ENCODE assay signal across 14 cellular contexts in the genomic region with DNA sequence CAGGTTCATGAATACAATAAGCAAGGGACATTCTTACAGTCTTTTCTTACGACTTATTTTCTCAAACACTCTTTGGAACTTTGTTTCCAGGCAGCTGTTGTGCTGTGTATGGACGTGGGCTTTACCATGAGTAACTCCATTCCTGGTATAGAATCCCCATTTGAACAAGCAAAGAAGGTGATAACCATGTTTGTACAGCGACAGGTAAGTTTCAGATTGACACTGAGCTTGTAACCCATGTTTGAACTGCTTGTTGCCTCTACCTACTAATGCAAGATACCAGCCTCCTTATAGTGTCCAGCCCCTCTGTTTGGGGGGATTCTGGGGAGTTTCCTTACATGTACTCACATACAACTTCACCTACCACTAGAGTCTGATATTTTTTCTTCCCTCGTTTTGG. TPM values are rescaled to one million over a fixed set of nuclear protein-coding genes. Genes with fewer than 3 reads are reported as not detected.
DNase-seq lines count a peak whose midpoint lies in the region; ATAC-seq and TF ChIP-seq lines count a peak whose summit lies in the region.
"Had no signal": no experiment of that assay in that cellular context is flagged by ENCODE, and none has a peak within 500 bp of the region (broad histone marks: within the 10 kb centered on the region; RNA-seq: fewer than 3 reads in every experiment).

No MANE protein-coding gene starts in this region.

- H3K4me1 Mint-ChIP-seq in activated CD8-positive, alpha-beta memory T cell treated with anti-CD3 and anti-CD28 coated beads, Interleukin-2, amount 10 ng/mL, durations not matched to agents 7 days and 5 days = peaks cover 80% of the 10 kb centered on the region
- peaks cover 96% of the 10 kb centered on the region for H3K4me1 Mint-ChIP-seq in brain

- CTCF ChIA-PET in activated CD8-positive, alpha-beta memory T cell treated with anti-CD3 and anti-CD28 coated beads, Interleukin-2, amount 10 ng/mL, durations not matched to agents 7 days and 5 days (lab: Charles Lee) = interaction anchor here (1.2 to 3.0 kb wide), 5 partner anchors 11 to 386 kb away, joined by 3 to 21 read pairs (median 3); a partner anchor contains a TSS

- H3K79me2 ChIP-seq in OCI-LY1 (ENCODE audit: insufficient read depth, low read length) (peaks cover 56% of the 10 kb centered on the region), smooth muscle cell (ENCODE audit: low read depth) (peaks cover 75% of the 10 kb centered on the region)

- H3K36me3 ChIP-seq in OCI-LY1 (ENCODE audit: insufficient read depth, low read length) (peaks cover 74% of the 10 kb centered on the region), smooth muscle cell (ENCODE audit: low read depth) (peaks cover 7% of the 10 kb centered on the region)

- no peaks in the 10 kb centered on the region for H4K20me1 ChIP-seq in OCI-LY1 (ENCODE audit: insufficient read depth, low read length)
- H4K20me1 ChIP-seq in smooth muscle cell (ENCODE audit: low read depth) = peaks cover 9% of the 10 kb centered on the region

- ATAC-seq in activated CD8-positive, alpha-beta memory T cell treated with anti-CD3 and anti-CD28 coated beads, Interleukin-2, amount 10 ng/mL, durations not matched to agents 7 days and 5 days = no peak
- no peak for ATAC-seq in GM21360 (IDR thresholded peaks at IDR 0.05; ENCODE audit: unreplicated experiment)

- H3K27ac ChIP-seq in OCI-LY1 (ENCODE audit: low read depth, low read length, poor library complexity, severe bottlenecking) = no peak overlapping the region
- H3K27ac ChIP-seq in smooth muscle cell (ENCODE audit: low read depth) = peak overlapping the region; percentile 11
- H3K27ac ChIP-seq: SJSA1 had no signal

- no peaks in the 10 kb centered on the region for H3K9me2 ChIP-seq in OCI-LY1 (ENCODE audit: low read depth, low read length)

- no peak overlapping the region for H3K4me3 ChIP-seq in OCI-LY1 (ENCODE audit: low read depth, low read length, poor library complexity, severe bottlenecking)
- no peak overlapping the region for H3K4me3 ChIP-seq in smooth muscle cell
- H3K4me3 ChIP-seq: SJSA1 had no signal

- H3K9me3 Mint-ChIP-seq in activated CD8-positive, alpha-beta memory T cell treated with anti-CD3 and anti-CD28 coated beads, Interleukin-2, amount 10 ng/mL, durations not matched to agents 7 days and 5 days (ENCODE audit: low read depth) = no peaks in the 10 kb centered on the region
- peaks cover 0 to 9% (median 0%) of the 10 kb centered on the region in 5 experiments for H3K9me3 Mint-ChIP-seq in brain

- no peak for DNase-seq in activated CD8-positive, alpha-beta memory T cell treated with anti-CD3 and anti-CD28 coated beads, Interleukin-2, amount 10 ng/mL, durations not matched to agents 7 days and 5 days
- no peak for DNase-seq in activated CD8-positive, alpha-beta memory T cell treated with anti-CD3 and anti-CD28 coated beads, Interleukin-2, amount 50 U/mL, for 4 hours
- DNase-seq in smooth muscle cell (lab: John Stamatoyannopoulos, UW; ENCODE audit: unreplicated experiment) (no peak), GM19240 (ENCODE audit: insufficient read length, low spot score) (no peak), GM10266 (ENCODE audit: extremely low spot score) (no peak)
- DNase-seq: activated CD4-positive, alpha-beta T cell treated with anti-CD3 and anti-CD28 coated beads for 1 hour; aorta; effector CD4-positive, alpha-beta T cell; NCI-H1436 treated with DMSO at 0.1 percent for 48 hours; NCI-H774 had no signal

- H3K9me3 ChIP-seq in OCI-LY1 (ENCODE audit: low read length) (no peaks in the 10 kb centered on the region), smooth muscle cell (replicated peaks; ENCODE audit: low read depth) (no peaks in the 10 kb centered on the region)
- H3K9me3 ChIP-seq: SJSA1 had no signal

- H3K27me3 Mint-ChIP-seq in activated CD8-positive, alpha-beta memory T cell treated with anti-CD3 and anti-CD28 coated beads, Interleukin-2, amount 10 ng/mL, durations not matched to agents 7 days and 5 days = peaks cover 3% of the 10 kb centered on the region
- H3K27me3 Mint-ChIP-seq in brain = peaks cover 13% of the 10 kb centered on the region

- WGBS in smooth muscle cell (ENCODE audit: low lambda C conversion rate) = 95% methylated on average over 4 of the region's 4 CpGs

- peaks cover 52% of the 10 kb centered on the region for H3K4me1 ChIP-seq in OCI-LY1 (ENCODE audit: insufficient read depth, low read length, severe bottlenecking)
- H3K4me1 ChIP-seq in smooth muscle cell (ENCODE audit: low read depth) = peaks cover 52% of the 10 kb centered on the region

- H2AFZ ChIP-seq in OCI-LY1 (ENCODE audit: low read length) = no peak overlapping the region
- H2AFZ ChIP-seq in smooth muscle cell (ENCODE audit: low read depth) = no peak overlapping the region

- peak overlapping the region; percentile 29 for H3K4me3 Mint-ChIP-seq in activated CD8-positive, alpha-beta memory T cell treated with anti-CD3 and anti-CD28 coated beads, Interleukin-2, amount 10 ng/mL, durations not matched to agents 7 days and 5 days
- peak overlapping the region in 1 of 5 experiments; percentile 100 for H3K4me3 Mint-ChIP-seq in brain

- 0 out of 2 replicates have a peak, but pooled peaks cover 7% of the 10 kb centered on the region for H3F3A ChIP-seq in OCI-LY1 (ENCODE audit: insufficient read depth, low read length)
- H3F3A ChIP-seq in smooth muscle cell (ENCODE audit: low read depth) = peaks cover 33% of the 10 kb centered on the region

- H3K27me3 ChIP-seq in OCI-LY1 (ENCODE audit: insufficient read depth, low read length) (no peaks in the 10 kb centered on the region), smooth muscle cell (ENCODE audit: low read depth) (no peaks in the 10 kb centered on the region)
- H3K27me3 ChIP-seq: SJSA1 had no signal

- no peak for TF ChIP-seq CTCF in OCI-LY1 (IDR thresholded peaks at IDR 0.05; ENCODE audit: low read length)
- no peak for TF ChIP-seq CTCF in brain (conservative IDR thresholded peaks at IDR 0.05)
- TF ChIP-seq CTCF in smooth muscle cell (IDR thresholded peaks at IDR 0.05; ENCODE audit: borderline replicate concordance, insufficient read depth, poor library complexity, severe bottlenecking) = no peak
- TF ChIP-seq CTCF in GM10266 (IDR thresholded peaks at IDR 0.05; ENCODE audit: control insufficient read depth, insufficient read depth, low read depth, missing control alignments) = no peak

- H3K9ac ChIP-seq in OCI-LY1 (ENCODE audit: low read length) = no peak overlapping the region
- no peak overlapping the region for H3K9ac ChIP-seq in smooth muscle cell (ENCODE audit: low read depth)

- peak overlapping the region; percentile 82 for H3K27ac Mint-ChIP-seq in activated CD8-positive, alpha-beta memory T cell treated with anti-CD3 and anti-CD28 coated beads, Interleukin-2, amount 10 ng/mL, durations not matched to agents 7 days and 5 days
- H3K27ac Mint-ChIP-seq in brain = peak overlapping the region in 4 of 5 experiments; percentile 5 to 100 (median 68)

- peaks cover 74% of the 10 kb centered on the region for H3K36me3 Mint-ChIP-seq in activated CD8-positive, alpha-beta memory T cell treated with anti-CD3 and anti-CD28 coated beads, Interleukin-2, amount 10 ng/mL, durations not matched to agents 7 days and 5 days
- peaks cover 70% of the 10 kb centered on the region for H3K36me3 Mint-ChIP-seq in brain

- H3K4me2 ChIP-seq in OCI-LY1 (ENCODE audit: low read length) = 0 out of 2 replicates have a peak overlapping the region, but pooled peaks have one; percentile 2
- no peak overlapping the region for H3K4me2 ChIP-seq in smooth muscle cell

RNA-seq across cellular contexts. Expression of a gene that starts 3.8 kb away (rescaled TPM):
- total RNA-seq in activated CD8-positive, alpha-beta memory T cell treated with anti-CD3 and anti-CD28 coated beads, Interleukin-2, amount 10 ng/mL, durations not matched to agents 7 days and 5 days = 100 to 1,000 TPM; 307 to 424 TPM
- 271 TPM for polyA plus RNA-seq in brain (ENCODE audit: insufficient read depth, low read depth, low replicate concordance)
- total RNA-seq in smooth muscle cell = 266 and 283 TPM in 2 replicates
- polyA plus RNA-seq in smooth muscle cell = 197 and 200 TPM in 2 replicates

RNA-seq across cellular contexts. Expression of a gene that starts 31.2 kb away (rescaled TPM):
- 1 to 10 TPM in 1 of 2 experiments, under 1 TPM in 1; 0.75 to 1.1 TPM for total RNA-seq in activated CD8-positive, alpha-beta memory T cell treated with anti-CD3 and anti-CD28 coated beads, Interleukin-2, amount 10 ng/mL, durations not matched to agents 7 days and 5 days
- polyA plus RNA-seq in brain (ENCODE audit: insufficient read depth, low read depth, low replicate concordance) (8.2 TPM), smooth muscle cell (5.7 and 6.3 TPM in 2 replicates)
- total RNA-seq in smooth muscle cell = 3.6 and 5.7 TPM in 2 replicates
- polyA plus RNA-seq: aorta had no signal

RNA-seq across cellular contexts. Expression of a gene that starts 31.3 kb away (rescaled TPM):
- 10 to 100 TPM; 21.6 to 31.9 TPM for total RNA-seq in activated CD8-positive, alpha-beta memory T cell treated with anti-CD3 and anti-CD28 coated beads, Interleukin-2, amount 10 ng/mL, durations not matched to agents 7 days and 5 days
- polyA plus RNA-seq in brain (ENCODE audit: insufficient read depth, low read depth, low replicate concordance) = 12.4 TPM
- total RNA-seq in smooth muscle cell = 4.8 and 8.4 TPM in 2 replicates
- polyA plus RNA-seq in smooth muscle cell = 3.9 and 10.0 TPM in 2 replicates
